Comparison of ENCODE assay signal across 1 cellular context in genomic region chr15:52798529-52799101, GRCh38.
TF ChIP-seq lines count a peak whose summit lies in the region.

No MANE protein-coding gene starts in this region.

TF ChIP-seq in H1, 55 proteins besides CTCF, POLR2A, EP300 and RAD21:
- TF ChIP-seq HDAC6 (IDR thresholded peaks at IDR 0.05; ENCODE audit: low read depth, low read length) (no peak), FOSL1 (IDR thresholded peaks at IDR 0.05; ENCODE audit: insufficient read depth, low read depth, low read length) (no peak), POU5F1 (IDR thresholded peaks at IDR 0.05; ENCODE audit: low read depth, low read length) (no peak), SP1 (IDR thresholded peaks at IDR 0.05; ENCODE audit: low read depth, low read length) (no peak), EZH2 (IDR thresholded peaks at IDR 0.05; ENCODE audit: low read depth, low read length, severe bottlenecking) (peak; percentile 32), KDM1A (IDR thresholded peaks at IDR 0.05; ENCODE audit: borderline replicate concordance, low read length) (peak; percentile 85; the same call in 1 of the 2 replicates), TAF7 (optimal IDR thresholded peaks at IDR 0.05; ENCODE audit: borderline replicate concordance, low read depth, low read length) (no peak), KDM4A (IDR thresholded peaks at IDR 0.05; ENCODE audit: low read depth, low read length, severe bottlenecking) (peak; percentile 32), CTBP2 (IDR thresholded peaks at IDR 0.05; ENCODE audit: borderline replicate concordance, insufficient read depth, insufficient read length, low read length) (peak; percentile 97), TBP (IDR thresholded peaks at IDR 0.05; ENCODE audit: low read depth, low read length) (no peak), PHF8 (conservative IDR thresholded peaks at IDR 0.05; ENCODE audit: low read depth, low read length) (no peak), JUN (IDR thresholded peaks at IDR 0.05; ENCODE audit: low read depth, low read length) (no peak), HDAC2 (IDR thresholded peaks at IDR 0.05; ENCODE audit: borderline replicate concordance in 1 of 2, low read depth in 2 of 2, low read length in 2 of 2) (no peak), YY1 (IDR thresholded peaks at IDR 0.05; ENCODE audit: low read depth, low read length) (no peak), ASH2L (IDR thresholded peaks at IDR 0.05; ENCODE audit: low read length) (peak; percentile 61), POLR2AphosphoS5 (IDR thresholded peaks at IDR 0.05; ENCODE audit: low read depth, low read length) (0 out of 2 replicates have a peak, but pooled peaks have one; percentile 41), RBBP5 (IDR thresholded peaks at IDR 0.05; ENCODE audit: borderline replicate concordance, low read depth, low read length) (no peak), E2F6 (IDR thresholded peaks at IDR 0.05) (0 out of 2 replicates have a peak, but pooled peaks have one; percentile 6), BCL11A (IDR thresholded peaks at IDR 0.05; ENCODE audit: low read depth in 2 of 2, low read length in 2 of 2) (no peak)
